19 cellular contexts compared by ENCODE assay signal in genomic region chr4:177461606-177462005, GRCh38.
"Had no signal": no experiment of that assay in that cellular context is flagged by ENCODE, and none has a peak within 500 bp of the region (broad histone marks: within the 10 kb centered on the region; RNA-seq: fewer than 3 reads in every experiment).

No MANE protein-coding gene starts in this region.

- H3K9ac ChIP-seq: neural progenitor cell had no signal

- H2AFZ ChIP-seq: neural progenitor cell had no signal

- H3K27me3 ChIP-seq: gastrocnemius medialis, heart left ventricle, neural progenitor cell, pancreas had no signal

- H3K4me2 ChIP-seq: neural progenitor cell had no signal

- H3K9me3 ChIP-seq: gastrocnemius medialis, heart left ventricle, pancreas, thoracic aorta had no signal

- ATAC-seq: activated CD8-positive, alpha-beta memory T cell treated with anti-CD3 and anti-CD28 coated beads, Interleukin-2, amount 10 ng/mL, durations not matched to agents 7 days and 5 days; gastrocnemius medialis; heart left ventricle; left colon; pancreas; sciatic nerve had no signal

- DNase-seq: activated CD4-positive, alpha-beta T cell treated with anti-CD3 and anti-CD28 coated beads for 1 hour; activated CD4-positive, alpha-beta T cell treated with anti-CD3 and anti-CD28 coated beads, Interleukin-2, amount 50 U/mL, for 48 hours; activated CD8-positive, alpha-beta memory T cell treated with anti-CD3 and anti-CD28 coated beads, Interleukin-2, amount 10 ng/mL, durations not matched to agents 7 days and 5 days; activated naive CD4-positive, alpha-beta T cell treated with anti-CD3 and anti-CD28 coated beads, Interleukin-2, amount 10 ng/mL, durations not matched to agents 7 days and 5 days; activated T-cell treated with anti-CD3 and anti-CD28 coated beads, Interleukin-2, amount 50 U/mL, for 24 hours; central memory CD4-positive, alpha-beta T cell; gastrocnemius medialis; heart left ventricle; left colon; pancreas; stimulated activated CD4-positive, alpha-beta T cell treated with anti-CD3 and anti-CD28 coated beads, Interleukin-12 subunit alpha, Interleukin-12 subunit beta, amount 100 ng/mL, for 4 hours; stimulated activated CD4-positive, alpha-beta T cell treated with anti-CD3 and anti-CD28 coated beads, Interleukin-2, amount 100 ng/mL, for 24 hours had no signal

- H3K4me3 ChIP-seq: coronary artery, gastrocnemius medialis, heart left ventricle, lung, neural progenitor cell, pancreas, thoracic aorta had no signal

- H3K27ac ChIP-seq: coronary artery, gastrocnemius medialis, heart left ventricle, neural progenitor cell, pancreas, thoracic aorta, VCaP had no signal

- H3K4me1 ChIP-seq: gastrocnemius medialis, heart left ventricle, neural progenitor cell, pancreas had no signal

- H3K36me3 ChIP-seq: gastrocnemius medialis, heart left ventricle, neural progenitor cell, pancreas, thoracic aorta had no signal

- FAIRE-seq: endothelial cell of umbilical vein, pancreas had no signal
